Comparison of ENCODE assay signal across 9 cellular contexts in genomic region chr16:396199-396598, GRCh38. TPM values are rescaled to one million over a fixed set of nuclear protein-coding genes. Genes with fewer than 3 reads are reported as not detected.
DNase-seq lines count a peak whose midpoint lies in the region; ATAC-seq and TF ChIP-seq lines count a peak whose summit lies in the region.
"Had no signal": no experiment of that assay in that cellular context is flagged by ENCODE, and none has a peak within 500 bp of the region (broad histone marks: within the 10 kb centered on the region; RNA-seq: fewer than 3 reads in every experiment).

No MANE protein-coding gene starts in this region.

- H3K4me1 ChIP-seq in BE2C (peaks cover 8% of the 10 kb centered on the region), HEK293 (ENCODE audit: control insufficient read depth, insufficient read depth, low read length) (no peaks in the 10 kb centered on the region)

- H3K27ac Mint-ChIP-seq in naive thymus-derived CD8-positive, alpha-beta T cell: peak overlapping the region; percentile 2 to 93 (median 84)

- peaks cover 0 to 6% (median 0%) of the 10 kb centered on the region in 9 donors for H3K9me3 Mint-ChIP-seq in naive thymus-derived CD8-positive, alpha-beta T cell

- H3K27me3 Mint-ChIP-seq in naive thymus-derived CD8-positive, alpha-beta T cell: no peaks in the 10 kb centered on the region

- POLR2A ChIA-PET in HEK293 (lab: Yijun Ruan, JAX): interaction anchor here (0.6 kb wide), 1 partner anchor 9 kb away, joined by 3 read pairs; no protein-coding TSS in a partner anchor
- POLR2A ChIA-PET in naive thymus-derived CD8-positive, alpha-beta T cell (lab: Charles Lee): interaction anchor here (1.8 to 1.9 kb wide), 2 partner anchors 13 to 17 kb away, joined by 4 to 6 read pairs; no protein-coding TSS in a partner anchor

- no peak for TF ChIP-seq CTCF in BE2C (IDR thresholded peaks at IDR 0.05; ENCODE audit: low read depth, low read length)
- no peak for TF ChIP-seq CTCF in HEK293 (tag by site-specific recombination; IDR thresholded peaks at IDR 0.05)

- DNase-seq in BE2C: no peak
- no peak for DNase-seq in naive thymus-derived CD8-positive, alpha-beta T cell
- no peak for DNase-seq in COR-L47 (lab: John Stamatoyannopoulos, UW)
- DNase-seq in NCI-H1105 (lab: John Stamatoyannopoulos, UW): no peak
- no peak for DNase-seq in DMS 273 (lab: John Stamatoyannopoulos, UW; ENCODE audit: unreplicated experiment)

- no peaks in the 10 kb centered on the region for H3K36me3 Mint-ChIP-seq in naive thymus-derived CD8-positive, alpha-beta T cell

- CTCF ChIA-PET in HEK293 (lab: Yijun Ruan, JAX): interaction anchor here (1.0 to 1.1 kb wide), 2 partner anchors 90 to 175 kb away, joined by 4 to 5 read pairs; no protein-coding TSS in a partner anchor

- no peaks in the 10 kb centered on the region for H3K27me3 ChIP-seq in BE2C

- peaks cover 11 to 37% (median 34%) of the 10 kb centered on the region in 4 donors for H3K4me1 Mint-ChIP-seq in naive thymus-derived CD8-positive, alpha-beta T cell

- ATAC-seq in naive thymus-derived CD8-positive, alpha-beta T cell: no peak
- no peak for ATAC-seq in GM21825 (IDR thresholded peaks at IDR 0.05; ENCODE audit: unreplicated experiment)
- ATAC-seq: esophagus mucosa had no signal

- H3K4me3 Mint-ChIP-seq in naive thymus-derived CD8-positive, alpha-beta T cell: peak overlapping the region; percentile 80 to 92 (median 88)

- H3K36me3 ChIP-seq in BE2C: peaks cover 27% of the 10 kb centered on the region
- peaks cover 0 to 27% of the 10 kb centered on the region in 2 experiments; a peak in 1 of 3 replicates for H3K36me3 ChIP-seq in HEK293 (ENCODE audit: control insufficient read depth in 2 of 2, insufficient read depth in 1 of 2, low read length in 2 of 2)

- H3K4me3 ChIP-seq in BE2C (ENCODE audit: low read depth, low read length): peak overlapping the region; percentile 62
- H3K4me3 ChIP-seq in HEK293 (ENCODE audit: low read depth, low read length): no peak overlapping the region

- H3K27ac ChIP-seq in HEK293 (ENCODE audit: extremely low read depth, low read depth, low read length) (no peak overlapping the region), angular gyrus (ENCODE audit: low read depth, low read length) (peak overlapping the region; percentile 68)

- H3K9me3 ChIP-seq in BE2C (no peaks in the 10 kb centered on the region), HEK293 (ENCODE audit: control insufficient read depth, insufficient read depth, low read depth, low read length) (no peaks in the 10 kb centered on the region)

TF ChIP-seq in HEK293, 187 proteins besides CTCF, POLR2A, EP300 and RAD21 (continues in another document):
- TF ChIP-seq ZNF138 (tag by site-specific recombination; IDR thresholded peaks at IDR 0.05; ENCODE audit: borderline replicate concordance) (no peak), ZNF366 (tag by site-specific recombination; conservative IDR thresholded peaks at IDR 0.05) (0 out of 2 replicates have a peak, but pooled peaks have one; percentile 11), ZNF280D (tag by site-specific recombination; IDR thresholded peaks at IDR 0.05) (no peak), ZNF580 (tag by site-specific recombination; IDR thresholded peaks at IDR 0.05) (no peak), ZNF174 (tag by site-specific recombination; IDR thresholded peaks at IDR 0.05) (no peak), ZBTB8A (tag by site-specific recombination; IDR thresholded peaks at IDR 0.05) (no peak), ZNF2 (tag by site-specific recombination; IDR thresholded peaks at IDR 0.05) (no peak), ATF2 (tag by site-specific recombination; IDR thresholded peaks at IDR 0.05; ENCODE audit: low read depth) (no peak), ZFP41 (tag by site-specific recombination; IDR thresholded peaks at IDR 0.05; ENCODE audit: borderline replicate concordance) (no peak), ZNF549 (tag by site-specific recombination; IDR thresholded peaks at IDR 0.05) (no peak), ZNF133 (tag by site-specific recombination; IDR thresholded peaks at IDR 0.05) (no peak), ZNF350 (tag by site-specific recombination; IDR thresholded peaks at IDR 0.05) (no peak), KLF16 (tag by site-specific recombination; IDR thresholded peaks at IDR 0.05) (no peak), ZNF768 (tag by site-specific recombination; IDR thresholded peaks at IDR 0.05) (no peak), ZNF23 (tag by site-specific recombination; IDR thresholded peaks at IDR 0.05; ENCODE audit: borderline replicate concordance) (no peak), HOXC10 (CRISPR knock-in tag; IDR thresholded peaks at IDR 0.05) (no peak), ZBTB6 (tag by site-specific recombination; IDR thresholded peaks at IDR 0.05) (no peak), ZNF266 (tag by site-specific recombination; IDR thresholded peaks at IDR 0.05; ENCODE audit: low read depth) (no peak), ZNF341 (tag by site-specific recombination; IDR thresholded peaks at IDR 0.05; ENCODE audit: low read depth) (no peak), ZNF658 (tag by site-specific recombination; IDR thresholded peaks at IDR 0.05) (no peak), SALL2 (tag by site-specific recombination; IDR thresholded peaks at IDR 0.05; ENCODE audit: borderline replicate concordance) (no peak), ZBTB20 (tag by site-specific recombination; IDR thresholded peaks at IDR 0.05) (peak; percentile 81)

RNA-seq across cellular contexts. Expression of gene NME4, which starts 0.8 kb away (rescaled TPM):
- 507 TPM for polyA plus RNA-seq in BE2C (2012; ENCODE audit: insufficient read depth, insufficient read length, low read depth)
- total RNA-seq in naive thymus-derived CD8-positive, alpha-beta T cell: 10 to 100 TPM; 29.7 to 33.2 TPM
- polyA plus RNA-seq in naive thymus-derived CD8-positive, alpha-beta T cell: 10 to 100 TPM; 38.9 to 61.9 (median 60.7) TPM

RNA-seq across cellular contexts. Expression of gene DECR2, which starts 5.5 kb away (rescaled TPM):
- 11.6 TPM for polyA plus RNA-seq in BE2C (2012; ENCODE audit: insufficient read depth, insufficient read length, low read depth)
- 10 to 100 TPM in 1 of 2 experiments, 1 to 10 TPM in 1; 8.5 to 10.8 TPM for total RNA-seq in naive thymus-derived CD8-positive, alpha-beta T cell
- 10 to 100 TPM in 1 of 3 donors, 1 to 10 TPM in 2; 7.4 to 12.2 (median 8.5) TPM for polyA plus RNA-seq in naive thymus-derived CD8-positive, alpha-beta T cell

RNA-seq across cellular contexts. Expression of gene PGAP6, which starts 14.4 kb away (rescaled TPM):
- 137 TPM for polyA plus RNA-seq in BE2C (2012; ENCODE audit: insufficient read depth, insufficient read length, low read depth)
- 10 to 100 TPM; 80.1 to 80.4 TPM for total RNA-seq in naive thymus-derived CD8-positive, alpha-beta T cell
- 10 to 100 TPM; 19.5 to 38.1 (median 22.0) TPM for polyA plus RNA-seq in naive thymus-derived CD8-positive, alpha-beta T cell

RNA-seq across cellular contexts. Expression of gene MRPL28, which starts 25.9 kb away (rescaled TPM):
- polyA plus RNA-seq in BE2C (2012; ENCODE audit: insufficient read depth, insufficient read length, low read depth): 231 TPM
- 10 to 100 TPM; 32.4 to 33.3 TPM for total RNA-seq in naive thymus-derived CD8-positive, alpha-beta T cell
- polyA plus RNA-seq in naive thymus-derived CD8-positive, alpha-beta T cell: 10 to 100 TPM; 57.4 to 66.6 (median 64.7) TPM

RNA-seq across cellular contexts. Expression of gene RAB11FIP3, which starts 29.2 kb away (rescaled TPM):
- polyA plus RNA-seq in BE2C (2012; ENCODE audit: insufficient read depth, insufficient read length, low read depth): 25.3 TPM
- 10 to 100 TPM; 43.8 to 49.7 TPM for total RNA-seq in naive thymus-derived CD8-positive, alpha-beta T cell
- 1 to 10 TPM; 1.3 to 5.0 (median 2.2) TPM for polyA plus RNA-seq in naive thymus-derived CD8-positive, alpha-beta T cell
